In genomic region chr21:35207322-35207721, GRCh38 we compare ENCODE assay signal across 1 cellular context.
TF ChIP-seq lines count a peak whose summit lies in the region.

No MANE protein-coding gene starts in this region.

TF ChIP-seq in K562, 482 proteins besides CTCF, POLR2A, EP300 and RAD21:
- TF ChIP-seq TOE1 (IDR thresholded peaks at IDR 0.05; ENCODE audit: borderline replicate concordance): no peak
- 0 out of 2 replicates have a peak, but pooled peaks have one; percentile 25 for TF ChIP-seq TOE1 (CRISPR knock-in tag; IDR thresholded peaks at IDR 0.05; ENCODE audit: borderline replicate concordance, low read depth)
- TF ChIP-seq ZNF124 (CRISPR knock-in tag; IDR thresholded peaks at IDR 0.05): no peak
